In genomic region chr10:125118701-125119100, GRCh38 we compare ENCODE assay signal across 23 cellular contexts. TPM values are rescaled to one million over a fixed set of nuclear protein-coding genes. Genes with fewer than 3 reads are reported as not detected.
A peak's percentile ranks its signal among the peaks of the same experiment; 100 is the strongest.
DNase-seq lines count a peak whose midpoint lies in the region; ATAC-seq and TF ChIP-seq lines count a peak whose summit lies in the region.
"Had no signal": no experiment of that assay in that cellular context is flagged by ENCODE, and none has a peak within 500 bp of the region (broad histone marks: within the 10 kb centered on the region; RNA-seq: fewer than 3 reads in every experiment).

No MANE protein-coding gene starts in this region.

- H3K27me3 ChIP-seq in gastrocnemius medialis (no peaks in the 10 kb centered on the region), vagina (no peaks in the 10 kb centered on the region)
- H3K27me3 ChIP-seq: MG63 had no signal

- intact Hi-C loops in natural killer cell (cut with micrococcal nuclease): no loop called here
- intact Hi-C loops in gastrocnemius medialis (cut with DNase I; ENCODE audit: low total_unique reads): no loop called here
- intact Hi-C loops in vagina (cut with DNase I): no loop called here

- ATAC-seq in natural killer cell (no peak), gastrocnemius medialis (no peak)
- no peak for ATAC-seq in natural killer cell treated with Interleukin-12 subunit alpha and Interleukin-12 subunit beta and Interleukin-15 and Interleukin-18, amount 100 ng/mL, for 72 hours
- ATAC-seq: activated CD8-positive, alpha-beta T cell treated with anti-CD3 and anti-CD28 coated beads for 36 hours; PC-3 had no signal

- in situ Hi-C loops in gastrocnemius medialis (cut with MboI; ENCODE audit: low sequenced_read_pairs in 4 of 4): no loop called here

- H3K4me1 ChIP-seq in gastrocnemius medialis: peaks cover 78 to 93% of the 10 kb centered on the region in 2 donors
- H3K4me1 ChIP-seq in vagina: peaks cover 89% of the 10 kb centered on the region

- H3K4me1 Mint-ChIP-seq in natural killer cell (peaks cover 89 to 92% of the 10 kb centered on the region in 2 donors), immature natural killer cell (peaks cover 93 to 96% of the 10 kb centered on the region in 2 donors)
- peaks cover 29 to 71% of the 10 kb centered on the region in 2 donors for H3K4me1 Mint-ChIP-seq in natural killer cell treated with Interleukin-12 subunit alpha and Interleukin-12 subunit beta and Interleukin-15 and Interleukin-18, amount 100 ng/mL, for 72 hours (ENCODE audit: low read depth in 2 of 2)
- H3K4me1 Mint-ChIP-seq: activated B cell treated with CpG ODN at 0.5 μM for 24 hours; activated naive CD4-positive, alpha-beta T cell treated with anti-CD3 and anti-CD28 coated beads, Interleukin-2, amount 50 U/mL, for 24 hours had no signal

- H3K36me3 ChIP-seq in gastrocnemius medialis (no peaks in the 10 kb centered on the region), vagina (no peaks in the 10 kb centered on the region)

- no peaks in the 10 kb centered on the region for H3K9me3 Mint-ChIP-seq in natural killer cell
- no peaks in the 10 kb centered on the region for H3K9me3 Mint-ChIP-seq in natural killer cell treated with Interleukin-12 subunit alpha and Interleukin-12 subunit beta and Interleukin-15 and Interleukin-18, amount 100 ng/mL, for 72 hours
- no peaks in the 10 kb centered on the region for H3K9me3 Mint-ChIP-seq in immature natural killer cell
- H3K9me3 Mint-ChIP-seq: activated B cell treated with CpG ODN at 0.5 μM for 24 hours; activated CD8-positive, alpha-beta T cell treated with anti-CD3 and anti-CD28 coated beads for 36 hours; activated naive CD4-positive, alpha-beta T cell treated with anti-CD3 and anti-CD28 coated beads, Interleukin-2, amount 50 U/mL, for 24 hours; activated T-cell treated with anti-CD3 and anti-CD28 coated beads, Interleukin-2, amount 50 U/mL, for 24 hours; dendritic cell treated with granulocyte-macrophage colony-stimulating factor and Interleukin-4, amounts not matched to agents 40 ng/mL and 50 ng/mL, for 4 days; stimulated activated naive CD8-positive, alpha-beta T cell treated with anti-CD3 and anti-CD28 coated beads, Interleukin-15, Interleukin-2, amounts not matched to agents 100 ng/mL and 50 ng/mL, for 24 hours had no signal

- DNase-seq in natural killer cell: no peak
- no peak for DNase-seq in natural killer cell treated with Interleukin-12 subunit alpha and Interleukin-12 subunit beta and Interleukin-15 and Interleukin-18, amount 100 ng/mL, for 72 hours (ENCODE audit: low spot score)
- no peak for DNase-seq in immature natural killer cell
- DNase-seq in gastrocnemius medialis: no peak
- DNase-seq in vagina (ENCODE audit: extremely low spot score in 2 of 2): no peak
- DNase-seq in Kasumi-1 (lab: John Stamatoyannopoulos, UW): no peak
- DNase-seq in cortex of kidney (lab: John Stamatoyannopoulos, UW): no peak
- no peak for DNase-seq in stimulated activated CD4-positive, alpha-beta T cell treated with anti-CD3 and anti-CD28 coated beads, Interleukin-1b, Interleukin-23, amount 100 ng/mL, for 48 hours
- DNase-seq: activated B cell treated with CpG ODN at 0.5 μM for 24 hours; activated CD8-positive, alpha-beta T cell treated with anti-CD3 and anti-CD28 coated beads for 36 hours; activated T-cell treated with anti-CD3 and anti-CD28 coated beads, Interleukin-2, amount 50 U/mL, for 24 hours; DMS153; foreskin melanocyte; MG63; NCI-H146; NCI-H774; PC-3; stimulated activated CD4-positive, alpha-beta T cell treated with anti-CD3 and anti-CD28 coated beads, Interleukin-2, amount 100 ng/mL, for 24 hours had no signal

- no peaks in the 10 kb centered on the region for H3K36me3 Mint-ChIP-seq in natural killer cell
- H3K36me3 Mint-ChIP-seq in natural killer cell treated with Interleukin-12 subunit alpha and Interleukin-12 subunit beta and Interleukin-15 and Interleukin-18, amount 100 ng/mL, for 72 hours: no peaks in the 10 kb centered on the region
- peaks cover 0 to 4% (median 0%) of the 10 kb centered on the region in 3 donors for H3K36me3 Mint-ChIP-seq in immature natural killer cell
- H3K36me3 Mint-ChIP-seq: activated naive CD4-positive, alpha-beta T cell treated with anti-CD3 and anti-CD28 coated beads, Interleukin-2, amount 50 U/mL, for 24 hours had no signal

- TF ChIP-seq CTCF in natural killer cell (IDR thresholded peaks at IDR 0.05) (no peak), gastrocnemius medialis (IDR thresholded peaks at IDR 0.05 in 4 of 5, conservative IDR thresholded peaks at IDR 0.05 in 1 of 5) (no peak), vagina (IDR thresholded peaks at IDR 0.05) (no peak)

- H3K27ac ChIP-seq in gastrocnemius medialis (peak overlapping the region; percentile 49 to 97 (median 80)), vagina (peak overlapping the region; percentile 52)

- H3K27ac Mint-ChIP-seq in natural killer cell: peak overlapping the region; percentile 90 to 91
- no peak overlapping the region for H3K27ac Mint-ChIP-seq in natural killer cell treated with Interleukin-12 subunit alpha and Interleukin-12 subunit beta and Interleukin-15 and Interleukin-18, amount 100 ng/mL, for 72 hours
- H3K27ac Mint-ChIP-seq in immature natural killer cell: peak overlapping the region in 5 of 6 donors; percentile 29 to 82 (median 71)
- H3K27ac Mint-ChIP-seq: activated B cell treated with CpG ODN at 0.5 μM for 24 hours; activated CD8-positive, alpha-beta T cell treated with anti-CD3 and anti-CD28 coated beads for 36 hours; activated naive CD4-positive, alpha-beta T cell treated with anti-CD3 and anti-CD28 coated beads, Interleukin-2, amount 50 U/mL, for 24 hours; activated T-cell treated with anti-CD3 and anti-CD28 coated beads, Interleukin-2, amount 50 U/mL, for 24 hours; stimulated activated naive CD8-positive, alpha-beta T cell treated with anti-CD3 and anti-CD28 coated beads, Interleukin-15, Interleukin-2, amounts not matched to agents 100 ng/mL and 50 ng/mL, for 24 hours had no signal

- no peaks in the 10 kb centered on the region for H3K27me3 Mint-ChIP-seq in natural killer cell (ENCODE audit: low read depth in 2 of 2)
- H3K27me3 Mint-ChIP-seq in natural killer cell treated with Interleukin-12 subunit alpha and Interleukin-12 subunit beta and Interleukin-15 and Interleukin-18, amount 100 ng/mL, for 72 hours: no peaks in the 10 kb centered on the region
- peaks cover 0 to 3% (median 1%) of the 10 kb centered on the region in 3 donors for H3K27me3 Mint-ChIP-seq in immature natural killer cell (ENCODE audit: low read depth in 3 of 3)
- H3K27me3 Mint-ChIP-seq: activated CD8-positive, alpha-beta T cell treated with anti-CD3 and anti-CD28 coated beads for 36 hours; activated naive CD4-positive, alpha-beta T cell treated with anti-CD3 and anti-CD28 coated beads, Interleukin-2, amount 50 U/mL, for 24 hours; dendritic cell treated with granulocyte-macrophage colony-stimulating factor and Interleukin-4, amounts not matched to agents 40 ng/mL and 50 ng/mL, for 4 days had no signal

- H3K4me3 ChIP-seq in gastrocnemius medialis: no peak overlapping the region
- no peak overlapping the region for H3K4me3 ChIP-seq in vagina
- H3K4me3 ChIP-seq: MG63, mucosa of descending colon, SK-N-MC had no signal

- H3K9me3 ChIP-seq in gastrocnemius medialis (no peaks in the 10 kb centered on the region), vagina (no peaks in the 10 kb centered on the region)
- H3K9me3 ChIP-seq: MG63, mucosa of descending colon had no signal

- H3K4me3 Mint-ChIP-seq in natural killer cell (no peak overlapping the region), immature natural killer cell (peak overlapping the region in 3 of 5 donors; percentile 8 to 28 (median 18))
- no peak overlapping the region for H3K4me3 Mint-ChIP-seq in natural killer cell treated with Interleukin-12 subunit alpha and Interleukin-12 subunit beta and Interleukin-15 and Interleukin-18, amount 100 ng/mL, for 72 hours
- H3K4me3 Mint-ChIP-seq: activated B cell treated with CpG ODN at 0.5 μM for 24 hours; activated CD8-positive, alpha-beta T cell treated with anti-CD3 and anti-CD28 coated beads for 36 hours; activated naive CD4-positive, alpha-beta T cell treated with anti-CD3 and anti-CD28 coated beads, Interleukin-2, amount 50 U/mL, for 24 hours; activated T-cell treated with anti-CD3 and anti-CD28 coated beads, Interleukin-2, amount 50 U/mL, for 24 hours; dendritic cell treated with granulocyte-macrophage colony-stimulating factor and Interleukin-4, amounts not matched to agents 40 ng/mL and 50 ng/mL, for 4 days; stimulated activated naive CD8-positive, alpha-beta T cell treated with anti-CD3 and anti-CD28 coated beads, Interleukin-15, Interleukin-2, amounts not matched to agents 100 ng/mL and 50 ng/mL, for 24 hours had no signal

- no peak for TF ChIP-seq POLR2A in gastrocnemius medialis (IDR thresholded peaks at IDR 0.05)
- TF ChIP-seq POLR2A in vagina (IDR thresholded peaks at IDR 0.05): no peak

RNA-seq across cellular contexts. Expression of gene CTBP2, which starts 41.7 kb away (rescaled TPM):
- total RNA-seq in natural killer cell: 100 to 1,000 TPM; 120 to 179 (median 124) TPM
- 10 to 100 TPM; 61.3 to 76.4 TPM for total RNA-seq in natural killer cell treated with Interleukin-12 subunit alpha and Interleukin-12 subunit beta and Interleukin-15 and Interleukin-18, amount 100 ng/mL, for 72 hours
- 100 to 1,000 TPM in 2 of 3 donors, 10 to 100 TPM in 1; 89.8 to 154 (median 131) TPM for polyA plus RNA-seq in immature natural killer cell
- 10 to 100 TPM; 13.9 to 36.7 (median 21.1) TPM for total RNA-seq in gastrocnemius medialis
- total RNA-seq in vagina: 74.4 TPM

Comparison
In these comparisons a context has a peak if more than half of its experiments do, and no peak if none do; other contexts are left out.
1. H3K27ac Mint-ChIP-seq: peak in natural killer cell (2 of 2) and immature natural killer cell (5 of 6); none in natural killer cell treated with Interleukin-12 subunit alpha and Interleukin-12 subunit beta and Interleukin-15 and Interleukin-18, amount 100 ng/mL, for 72 hours (0 of 2).
2. H3K4me3 Mint-ChIP-seq: peak in immature natural killer cell (3 of 5); none in natural killer cell (single experiment) and natural killer cell treated with Interleukin-12 subunit alpha and Interleukin-12 subunit beta and Interleukin-15 and Interleukin-18, amount 100 ng/mL, for 72 hours (single experiment).